16 cellular contexts compared by ENCODE assay signal in genomic region chr1:156006666-156007376, GRCh38. TPM values are rescaled to one million over a fixed set of nuclear protein-coding genes. Genes with fewer than 3 reads are reported as not detected.
DNase-seq lines count a peak whose midpoint lies in the region; ATAC-seq and TF ChIP-seq lines count a peak whose summit lies in the region.
"Had no signal": no experiment of that assay in that cellular context is flagged by ENCODE, and none has a peak within 500 bp of the region (broad histone marks: within the 10 kb centered on the region; RNA-seq: fewer than 3 reads in every experiment).

No MANE protein-coding gene starts in this region.

- H3K36me3 Mint-ChIP-seq in activated naive CD4-positive, alpha-beta T cell treated with anti-CD3 and anti-CD28 coated beads for 36 hours (ENCODE audit: low read depth): peaks cover 33% of the 10 kb centered on the region

- H3K36me3 ChIP-seq in spleen: peaks cover 7 to 59% (median 51%) of the 10 kb centered on the region in 6 donors

- no peak overlapping the region for H3K4me3 Mint-ChIP-seq in activated naive CD4-positive, alpha-beta T cell treated with anti-CD3 and anti-CD28 coated beads for 36 hours

- no peak overlapping the region for H3K4me3 ChIP-seq in spleen
- H3K4me3 ChIP-seq: esophagus muscularis mucosa had no signal

- H3K27ac ChIP-seq in spleen: no peak overlapping the region
- H3K27ac ChIP-seq: esophagus muscularis mucosa, parathyroid adenoma had no signal

- H3K27me3 Mint-ChIP-seq in activated naive CD4-positive, alpha-beta T cell treated with anti-CD3 and anti-CD28 coated beads for 36 hours (ENCODE audit: low read depth): no peaks in the 10 kb centered on the region

- intact Hi-C loops in activated naive CD4-positive, alpha-beta T cell treated with anti-CD3 and anti-CD28 coated beads for 36 hours (cut with micrococcal nuclease): no loop called here
- intact Hi-C loops in spleen (cut with DNase I; ENCODE audit: low total_unique reads): no loop called here

- no peak for ATAC-seq in GM19351 (IDR thresholded peaks at IDR 0.05; ENCODE audit: unreplicated experiment)

- WGBS in spleen, 5 donors: 84 to 92% (median 88%) methylated on average over 7 of the region's 7 CpGs

- peak overlapping the region; percentile 10 for H3K27ac Mint-ChIP-seq in activated naive CD4-positive, alpha-beta T cell treated with anti-CD3 and anti-CD28 coated beads for 36 hours

- H3K4me1 ChIP-seq in spleen: peaks cover 0 to 13% (median 0%) of the 10 kb centered on the region in 6 donors
- H3K4me1 ChIP-seq: esophagus muscularis mucosa had no signal

- DNase-seq in activated naive CD4-positive, alpha-beta T cell treated with anti-CD3 and anti-CD28 coated beads for 36 hours: no peak
- DNase-seq in activated naive CD4-positive, alpha-beta T cell treated with anti-CD3 and anti-CD28 coated beads, Interleukin-2, amount 50 U/mL, for 16 hours: no peak
- DNase-seq in RPMI7951 (ENCODE audit: low read depth): peak; percentile 19
- DNase-seq in foreskin melanocyte: peak; percentile 82
- peak; percentile 40 for DNase-seq in spleen
- DNase-seq in activated CD8-positive, alpha-beta memory T cell treated with anti-CD3 and anti-CD28 coated beads for 24 hours: no peak
- no peak for DNase-seq in DMS153 (lab: John Stamatoyannopoulos, UW)
- DNase-seq: activated CD4-positive, alpha-beta T cell treated with anti-CD3 and anti-CD28 coated beads, Interleukin-2, amount 50 U/mL, for 1 hour; activated gamma-delta T cell treated with Interleukin-2 at 50 U/mL for 16 hours; DND-41; mesenchymal stem cell; stimulated activated CD4-positive, alpha-beta T cell treated with anti-CD3 and anti-CD28 coated beads, Interleukin-2, amount 100 ng/mL, for 24 hours had no signal

- H3K4me1 Mint-ChIP-seq in activated naive CD4-positive, alpha-beta T cell treated with anti-CD3 and anti-CD28 coated beads for 36 hours (ENCODE audit: low read depth): peaks cover 12% of the 10 kb centered on the region

- TF ChIP-seq CTCF in spleen (IDR thresholded peaks at IDR 0.05 in 8 of 11, conservative IDR thresholded peaks at IDR 0.05 in 3 of 11): no peak

- CTCF ChIA-PET in activated naive CD4-positive, alpha-beta T cell treated with anti-CD3 and anti-CD28 coated beads for 36 hours (lab: Charles Lee): interaction anchor here (0.6 to 1.0 kb wide), 2 partner anchors 9 to 85 kb away, joined by 4 read pairs; no protein-coding TSS in a partner anchor

- TF ChIP-seq POLR2A in spleen (IDR thresholded peaks at IDR 0.05): no peak

- H3K9me3 Mint-ChIP-seq in activated naive CD4-positive, alpha-beta T cell treated with anti-CD3 and anti-CD28 coated beads for 36 hours: no peaks in the 10 kb centered on the region

- H3K27me3 ChIP-seq in spleen (replicated peaks in 1 of 7): no peaks in the 10 kb centered on the region
- H3K27me3 ChIP-seq: esophagus muscularis mucosa had no signal

- no peaks in the 10 kb centered on the region for H3K9me3 ChIP-seq in spleen
- H3K9me3 ChIP-seq: esophagus muscularis mucosa had no signal

RNA-seq across cellular contexts. Expression of gene SSR2, which starts 13.9 kb away (rescaled TPM):
- total RNA-seq in activated naive CD4-positive, alpha-beta T cell treated with anti-CD3 and anti-CD28 coated beads for 36 hours: 100 to 1,000 TPM; 141 to 142 TPM
- 657 and 685 TPM in 2 replicates for total RNA-seq in RPMI7951 (2014; rRNA removed; shearing (Covaris generic))
- 100 to 1,000 TPM; 152 to 254 (median 183) TPM for total RNA-seq in spleen
- 100 to 1,000 TPM; 198 to 291 (median 224) TPM for polyA plus RNA-seq in spleen

RNA-seq across cellular contexts. Expression of gene ARHGEF2, which starts 28.5 kb away (rescaled TPM):
- 100 to 1,000 TPM; 154 to 159 TPM for total RNA-seq in activated naive CD4-positive, alpha-beta T cell treated with anti-CD3 and anti-CD28 coated beads for 36 hours
- total RNA-seq in RPMI7951 (2014; rRNA removed; shearing (Covaris generic)): 54.3 and 65.5 TPM in 2 replicates
- 100 to 1,000 TPM; 129 to 228 (median 192) TPM for total RNA-seq in spleen
- polyA plus RNA-seq in spleen: 10 to 100 TPM; 45.1 to 83.0 (median 63.4) TPM

RNA-seq across cellular contexts. Expression of gene UBQLN4, which starts 46.8 kb away (rescaled TPM):
- total RNA-seq in activated naive CD4-positive, alpha-beta T cell treated with anti-CD3 and anti-CD28 coated beads for 36 hours: 10 to 100 TPM; 27.1 to 27.4 TPM
- 19.6 and 20.3 TPM in 2 replicates for total RNA-seq in RPMI7951 (2014; rRNA removed; shearing (Covaris generic))
- total RNA-seq in spleen: 10 to 100 TPM; 15.7 to 26.4 (median 21.2) TPM
- 10 to 100 TPM; 11.2 to 18.0 (median 12.2) TPM for polyA plus RNA-seq in spleen

RNA-seq across cellular contexts. Expression of gene LAMTOR2, which starts 47.8 kb away (rescaled TPM):
- total RNA-seq in activated naive CD4-positive, alpha-beta T cell treated with anti-CD3 and anti-CD28 coated beads for 36 hours: 10 to 100 TPM; 54.9 to 55.9 TPM
- 102 and 118 TPM in 2 replicates for total RNA-seq in RPMI7951 (2014; rRNA removed; shearing (Covaris generic))
- 10 to 100 TPM; 29.5 to 53.3 (median 42.3) TPM for total RNA-seq in spleen
- polyA plus RNA-seq in spleen: 100 to 1,000 TPM in 2 of 3 donors, 10 to 100 TPM in 1; 80.0 to 121 (median 107) TPM

RNA-seq across cellular contexts. Expression of gene RAB25, which starts 54.1 kb away (rescaled TPM):
- total RNA-seq in activated naive CD4-positive, alpha-beta T cell treated with anti-CD3 and anti-CD28 coated beads for 36 hours: 1 to 10 TPM; 1.3 TPM
- not detected in 2 replicates for total RNA-seq in RPMI7951 (2014; rRNA removed; shearing (Covaris generic))
- under 1 TPM in 2 of 7 donors, not detected in 5; 0.50 to 0.70 TPM for total RNA-seq in spleen
- under 1 TPM; 0.28 to 0.61 (median 0.45) TPM for polyA plus RNA-seq in spleen
- total RNA-seq: esophagus muscularis mucosa had no signal
- polyA plus RNA-seq: AG04450 had no signal

Comparison
In these comparisons a context has a peak if more than half of its experiments do, and no peak if none do; other contexts are left out.
1. DNase-seq: peak in RPMI7951 (single experiment), foreskin melanocyte (single experiment) and spleen (single experiment); none in activated naive CD4-positive, alpha-beta T cell treated with anti-CD3 and anti-CD28 coated beads for 36 hours (single experiment), activated naive CD4-positive, alpha-beta T cell treated with anti-CD3 and anti-CD28 coated beads, Interleukin-2, amount 50 U/mL, for 16 hours (single experiment), activated CD8-positive, alpha-beta memory T cell treated with anti-CD3 and anti-CD28 coated beads for 24 hours (single experiment) and DMS153 (single experiment).